Comparison of ENCODE assay signal across 14 cellular contexts in the genomic region with DNA sequence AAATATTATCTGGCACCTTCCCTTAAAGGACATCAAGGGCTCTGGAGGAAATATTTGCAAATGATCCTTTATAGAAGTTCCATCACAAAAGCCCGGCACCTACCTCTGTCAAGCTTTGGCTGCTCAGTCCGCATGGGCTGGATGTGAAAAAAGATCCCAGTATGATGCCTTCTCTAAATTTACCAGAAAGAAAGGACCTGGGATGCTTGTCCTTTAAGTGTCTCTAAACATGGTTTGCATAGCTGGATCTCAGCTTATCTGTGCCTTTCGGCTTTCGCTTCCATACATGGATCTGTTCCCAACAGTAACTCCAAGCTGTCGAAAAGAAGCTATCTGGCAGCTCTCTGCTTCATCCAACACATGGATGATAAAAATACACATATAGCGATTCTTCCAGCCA.
DNase-seq lines count a peak whose midpoint lies in the region; ATAC-seq, FAIRE-seq and TF ChIP-seq lines count a peak whose summit lies in the region.
"Had no signal": no experiment of that assay in that cellular context is flagged by ENCODE, and none has a peak within 500 bp of the region (broad histone marks: within the 10 kb centered on the region; RNA-seq: fewer than 3 reads in every experiment).

No MANE protein-coding gene starts in this region.

- TF ChIP-seq POLR2A in gastroesophageal sphincter (IDR thresholded peaks at IDR 0.05), result no peak
- no peak for TF ChIP-seq POLR2A in upper lobe of left lung (IDR thresholded peaks at IDR 0.05)

- no peak for DNase-seq in astrocyte (ENCODE audit: low read depth)
- no peak for DNase-seq in upper lobe of left lung
- no peak for DNase-seq in DMS153 (lab: John Stamatoyannopoulos, UW)
- DNase-seq in islet precursor cell, result no peak
- DNase-seq: activated T-cell treated with anti-CD3 and anti-CD28 coated beads for 4 hours, NCI-H82, WERI-Rb-1 had no signal

- no peak overlapping the region for H3K4me3 ChIP-seq in astrocyte (ENCODE audit: insufficient read depth, low read depth, low read length)
- peak overlapping the region; percentile 48 to 67 for H3K4me3 ChIP-seq in gastroesophageal sphincter
- peak overlapping the region; percentile 7 to 40 (median 26) for H3K4me3 ChIP-seq in upper lobe of left lung
- H3K4me3 ChIP-seq: SJSA1 had no signal

- H3K4me1 Mint-ChIP-seq in astrocyte (ENCODE audit: low read depth, unreplicated experiment) (no peaks in the 10 kb centered on the region), nephron (peaks cover 22% of the 10 kb centered on the region)

- H3K27me3 Mint-ChIP-seq in astrocyte (ENCODE audit: low read depth, unreplicated experiment), result peaks cover 2% of the 10 kb centered on the region
- no peaks in the 10 kb centered on the region for H3K27me3 Mint-ChIP-seq in nephron (ENCODE audit: low read depth)

- H3K4me3 Mint-ChIP-seq in astrocyte (ENCODE audit: unreplicated experiment), result no peak overlapping the region
- H3K4me3 Mint-ChIP-seq in nephron, result peak overlapping the region in 2 of 3 experiments; percentile 70 to 80

- no peaks in the 10 kb centered on the region for H3K36me3 ChIP-seq in astrocyte (ENCODE audit: insufficient read depth, low read length)
- no peaks in the 10 kb centered on the region for H3K36me3 ChIP-seq in gastroesophageal sphincter
- H3K36me3 ChIP-seq in upper lobe of left lung, result no peaks in the 10 kb centered on the region
- H3K36me3 ChIP-seq: SJSA1, WERI-Rb-1 had no signal

- WGBS in gastroesophageal sphincter (ENCODE audit: low coverage in 1 of 2), 2 donors, result 22 to 39% methylated on average over 2 to 6 of the region's 6 CpGs
- 71 to 78% methylated on average over 6 of the region's 6 CpGs for WGBS in upper lobe of left lung, 2 donors

- no peak overlapping the region for H2AFZ ChIP-seq in astrocyte (ENCODE audit: low read depth, low read length)

- H3K79me2 ChIP-seq in astrocyte (ENCODE audit: insufficient read depth, low read length), result no peaks in the 10 kb centered on the region

- peak; percentile 49 for FAIRE-seq in astrocyte (lab: Jason Lieb, UNC)

- no peak for TF ChIP-seq EP300 in gastroesophageal sphincter (IDR thresholded peaks at IDR 0.05)
- TF ChIP-seq EP300 in upper lobe of left lung (IDR thresholded peaks at IDR 0.05), result no peak

- H3K36me3 Mint-ChIP-seq in astrocyte (ENCODE audit: low read depth, unreplicated experiment) (no peaks in the 10 kb centered on the region), nephron (ENCODE audit: low read depth) (no peaks in the 10 kb centered on the region)

- peak overlapping the region; percentile 29 for H3K9ac ChIP-seq in astrocyte (ENCODE audit: low read length)

- H4K20me1 ChIP-seq in astrocyte (ENCODE audit: insufficient read depth, low read length), result no peaks in the 10 kb centered on the region

- H3K27me3 ChIP-seq in astrocyte (ENCODE audit: insufficient read depth, low read length) (no peaks in the 10 kb centered on the region), gastroesophageal sphincter (no peaks in the 10 kb centered on the region), upper lobe of left lung (no peaks in the 10 kb centered on the region)

- peak overlapping the region; percentile 69 for H3K4me2 ChIP-seq in astrocyte (ENCODE audit: low read length)

- H3K9me3 ChIP-seq in astrocyte (ENCODE audit: insufficient read depth, low read depth, low read length) (no peaks in the 10 kb centered on the region), gastroesophageal sphincter (no peaks in the 10 kb centered on the region), upper lobe of left lung (no peaks in the 10 kb centered on the region)
- H3K9me3 ChIP-seq: SJSA1 had no signal

- H3K27ac Mint-ChIP-seq in astrocyte (ENCODE audit: unreplicated experiment) (no peak overlapping the region), nephron (peak overlapping the region; percentile 77 to 94 (median 82))

- H3K4me1 ChIP-seq in astrocyte (ENCODE audit: insufficient read depth, low read length) (no peaks in the 10 kb centered on the region), gastroesophageal sphincter (peaks cover 0 to 19% (median 4%) of the 10 kb centered on the region in 3 donors), upper lobe of left lung (no peaks in the 10 kb centered on the region)
- H3K4me1 ChIP-seq: SJSA1 had no signal

- TF ChIP-seq CTCF in astrocyte (IDR thresholded peaks at IDR 0.05; ENCODE audit: insufficient read depth, low read depth, low read length), result no peak
- no peak for TF ChIP-seq CTCF in gastroesophageal sphincter (IDR thresholded peaks at IDR 0.05)
- TF ChIP-seq CTCF in nephron (IDR thresholded peaks at IDR 0.05; ENCODE audit: unreplicated experiment in 3 of 3), result no peak
- TF ChIP-seq CTCF in upper lobe of left lung (IDR thresholded peaks at IDR 0.05), result no peak

- ATAC-seq in gastroesophageal sphincter (peak; percentile 20), upper lobe of left lung (ENCODE audit: low FRiP score in 2 of 2) (peak in 1 of 2 donors; percentile 26), GM18909 (IDR thresholded peaks at IDR 0.05; ENCODE audit: poor library complexity, unreplicated experiment) (no peak), GM21825 (IDR thresholded peaks at IDR 0.05; ENCODE audit: unreplicated experiment) (no peak)
- ATAC-seq: esophagus mucosa, HCT116 had no signal

- H3K27ac ChIP-seq in astrocyte (ENCODE audit: low read depth, low read length) (no peak overlapping the region), gastroesophageal sphincter (peak overlapping the region; percentile 65 to 82 (median 80)), upper lobe of left lung (peak overlapping the region; percentile 66 to 82 (median 76))
- H3K27ac ChIP-seq: SJSA1, WERI-Rb-1 had no signal

- H3K9me3 Mint-ChIP-seq in astrocyte (ENCODE audit: unreplicated experiment) (no peaks in the 10 kb centered on the region), nephron (no peaks in the 10 kb centered on the region)
